Comparison of ENCODE assay signal across 20 cellular contexts in genomic region chr4:3519468-3520264, GRCh38. TPM values are rescaled to one million over a fixed set of nuclear protein-coding genes. Genes with fewer than 3 reads are reported as not detected.
DNase-seq lines count a peak whose midpoint lies in the region; ATAC-seq and TF ChIP-seq lines count a peak whose summit lies in the region.
"Had no signal": no experiment of that assay in that cellular context is flagged by ENCODE, and none has a peak within 500 bp of the region (broad histone marks: within the 10 kb centered on the region; RNA-seq: fewer than 3 reads in every experiment).

No MANE protein-coding gene starts in this region.

- WGBS in right cardiac atrium: 91% methylated on average over 23 of the region's 23 CpGs
- 93% methylated on average over 23 of the region's 23 CpGs; no CpG with 5 or more reads in 1 of the 2 donors for WGBS in transverse colon (ENCODE audit: low coverage in 1 of 2), 2 donors

- in situ Hi-C loops in transverse colon (cut with MboI; ENCODE audit: low pct_ligation_motif_present in 1 of 4, low pct_unique_long_range_greater_than_20kb in 1 of 4, low sequenced_read_pairs in 3 of 4): no loop called here

- H3K27ac ChIP-seq in right cardiac atrium (ENCODE audit: low read length) (no peak overlapping the region), caudate nucleus (ENCODE audit: low read depth, low read length) (peak overlapping the region; percentile 0), lower lobe of right lung (no peak overlapping the region), transverse colon (no peak overlapping the region)

- TF ChIP-seq POLR2A in transverse colon (IDR thresholded peaks at IDR 0.05): no peak

- H3K4me3 ChIP-seq in right cardiac atrium (ENCODE audit: low read length) (no peak overlapping the region), lower lobe of right lung (no peak overlapping the region), transverse colon (no peak overlapping the region)
- H3K4me3 ChIP-seq: HAP-1 had no signal

- no peak for TF ChIP-seq CTCF in lower lobe of right lung (IDR thresholded peaks at IDR 0.05)
- TF ChIP-seq CTCF in transverse colon (IDR thresholded peaks at IDR 0.05): no peak

- TF ChIP-seq EP300 in transverse colon (IDR thresholded peaks at IDR 0.05; ENCODE audit: low read depth): no peak

- H3K9me3 ChIP-seq in right cardiac atrium (ENCODE audit: control insufficient read depth, low read length) (no peaks in the 10 kb centered on the region), lower lobe of right lung (no peaks in the 10 kb centered on the region), transverse colon (no peaks in the 10 kb centered on the region)
- H3K9me3 ChIP-seq: HAP-1 had no signal

- ATAC-seq in right cardiac atrium: no peak
- ATAC-seq in lower lobe of right lung: no peak
- ATAC-seq in GM18909 (IDR thresholded peaks at IDR 0.05; ENCODE audit: poor library complexity, unreplicated experiment): no peak

- H3K27me3 ChIP-seq in right cardiac atrium (ENCODE audit: control insufficient read depth, insufficient read depth) (no peaks in the 10 kb centered on the region), lower lobe of right lung (ENCODE audit: low read depth) (no peaks in the 10 kb centered on the region), transverse colon (no peaks in the 10 kb centered on the region)

- intact Hi-C loops in right cardiac atrium (cut with DNase I): no loop called here
- intact Hi-C loops in cardiac septum (cut with DNase I): no loop called here
- intact Hi-C loops in lower lobe of right lung (cut with DNase I): no loop called here
- intact Hi-C loops in transverse colon (cut with DNase I; ENCODE audit: low total_unique reads): no loop called here

- H3K36me3 ChIP-seq in lower lobe of right lung (peaks cover 100% of the 10 kb centered on the region), transverse colon (peaks cover 0 to 61% (median 34%) of the 10 kb centered on the region in 4 donors)

- H3K4me1 ChIP-seq in right cardiac atrium (ENCODE audit: control insufficient read depth, insufficient read depth, low read length): no peaks in the 10 kb centered on the region
- H3K4me1 ChIP-seq in lower lobe of right lung: no peaks in the 10 kb centered on the region
- no peaks in the 10 kb centered on the region for H3K4me1 ChIP-seq in transverse colon
- H3K4me1 ChIP-seq: HAP-1 had no signal

- DNase-seq in right cardiac atrium (peak in 2 of 3 donors; percentile 5 to 34), cardiac septum (ENCODE audit: low spot score) (no peak), caudate nucleus (lab: John Stamatoyannopoulos, UW) (no peak), lower lobe of right lung (peak; percentile 13), transverse colon (peak; percentile 3), UCSD-AML1 (lab: John Stamatoyannopoulos, UW; ENCODE audit: unreplicated experiment) (no peak)
- DNase-seq: ACHN; CD4-positive, CD25-positive, alpha-beta regulatory T cell; COR-L47; DMS153; GDM1; IMR-90; NCI-H1417; NCI-H187; NCI-H226; NCI-H82; OCI-M1; SHP77 treated with DMSO at 0.1 percent for 48 hours had no signal

RNA-seq across cellular contexts. Expression of gene LRPAP1, which starts 12.6 kb away (rescaled TPM):
- total RNA-seq in right cardiac atrium (100 to 1,000 TPM; 297 to 325 (median 309) TPM), cardiac septum (275 TPM), lower lobe of right lung (224 TPM), transverse colon (100 to 1,000 TPM in 3 of 4 donors, 10 to 100 TPM in 1; 98.6 to 140 (median 115) TPM)
- polyA plus RNA-seq in right cardiac atrium: 207 TPM

RNA-seq across cellular contexts. Expression of gene DOK7, which starts 56.6 kb away (rescaled TPM):
- total RNA-seq in right cardiac atrium: 10 to 100 TPM; 28.9 to 40.0 (median 34.5) TPM
- 36.3 TPM for polyA plus RNA-seq in right cardiac atrium
- total RNA-seq in cardiac septum: 62.7 TPM
- 4.0 TPM for total RNA-seq in lower lobe of right lung
- total RNA-seq in transverse colon: under 1 TPM in 2 of 4 donors, not detected in 2; 0.27 to 0.95 TPM
- total RNA-seq: CD4-positive, CD25-positive, alpha-beta regulatory T cell; IMR-90 had no signal
- polyA plus RNA-seq: IMR-90 had no signal

Comparison
In these comparisons a context has a peak if more than half of its experiments do, and no peak if none do; other contexts are left out.
1. DNase-seq: peak in right cardiac atrium (2 of 3), lower lobe of right lung (single experiment) and transverse colon (single experiment); none in cardiac septum (single experiment), caudate nucleus (0 of 61) and UCSD-AML1 (single experiment).